ENCODE assay signal across 8 cellular contexts in genomic region chr7:25856056-25856780, GRCh38.
DNase-seq lines count a peak whose midpoint lies in the region; TF ChIP-seq lines count a peak whose summit lies in the region.

No MANE protein-coding gene starts in this region.

- H4K20me1 ChIP-seq in neural cell (ENCODE audit: insufficient read depth) = no peaks in the 10 kb centered on the region

- H3K79me2 ChIP-seq in neural cell (replicated peaks; ENCODE audit: insufficient read depth, low read length) = no peaks in the 10 kb centered on the region

- peaks cover 4% of the 10 kb centered on the region for H3F3A ChIP-seq in neural cell (ENCODE audit: insufficient read depth, low read length, poor library complexity, severe bottlenecking)

- no peak for TF ChIP-seq EP300 in neural cell (conservative IDR thresholded peaks at IDR 0.05; ENCODE audit: poor library complexity, severe bottlenecking)

- H3K36me3 ChIP-seq in neural cell (ENCODE audit: insufficient read depth, low read length) = no peaks in the 10 kb centered on the region

- DNase-seq in DMS53 treated with DMSO at 0.1 percent for 48 hours (lab: John Stamatoyannopoulos, UW; ENCODE audit: unreplicated experiment) (peak; percentile 90), NB4 (ENCODE audit: low read depth) (peak; percentile 74), astrocyte of the spinal cord (ENCODE audit: low read depth, low spot score) (peak; percentile 32), SKM-1 treated with dmso at 0.1 percent for 144 hours (lab: John Stamatoyannopoulos, UW; ENCODE audit: unreplicated experiment) (no peak), AML-193 (lab: John Stamatoyannopoulos, UW) (no peak), germinal center (ENCODE audit: low spot score) (no peak)
- no peak for DNase-seq in stimulated activated CD4-positive, alpha-beta T cell treated with anti-CD3 and anti-CD28 coated beads, Interleukin-2, amount 100 ng/mL, for 24 hours

- in situ Hi-C loops in astrocyte of the spinal cord (cut with HindIII; ENCODE audit: low sequenced_read_pairs) = no loop called here

- no peak for TF ChIP-seq POLR2A in NB4 (IDR thresholded peaks at IDR 0.05; ENCODE audit: extremely low read depth, insufficient read length)

- peaks cover 87% of the 10 kb centered on the region for H3K27me3 ChIP-seq in neural cell (ENCODE audit: insufficient read depth, low read depth, low read length)

- H2AFZ ChIP-seq in neural cell (ENCODE audit: low read depth, low read length) = no peak overlapping the region

- H3K9me2 ChIP-seq in neural cell (ENCODE audit: insufficient read depth, low read length) = no peaks in the 10 kb centered on the region

- H3K27ac ChIP-seq in neural cell (ENCODE audit: low read length) = no peak overlapping the region

- H3K4me2 ChIP-seq in neural cell (ENCODE audit: low read length) = peak overlapping the region; percentile 27

- peak overlapping the region; percentile 42 for H3K9ac ChIP-seq in neural cell (ENCODE audit: low read length)

- H3K9me3 ChIP-seq in neural cell (ENCODE audit: low read length) = no peaks in the 10 kb centered on the region

- no peak for TF ChIP-seq CTCF in NB4 (IDR thresholded peaks at IDR 0.05; ENCODE audit: low read depth, low read length)
- no peak for TF ChIP-seq CTCF in astrocyte of the spinal cord (IDR thresholded peaks at IDR 0.05; ENCODE audit: low read depth, low read length)
- no peak for TF ChIP-seq CTCF in neural cell (IDR thresholded peaks at IDR 0.05; ENCODE audit: poor library complexity, severe bottlenecking)

- TF ChIP-seq RAD21 in neural cell (conservative IDR thresholded peaks at IDR 0.05) = no peak

- peak overlapping the region; percentile 90 for H3K4me3 ChIP-seq in NB4 (ENCODE audit: low read depth, low read length)
- H3K4me3 ChIP-seq in astrocyte of the spinal cord (ENCODE audit: low read depth, low read length) = peak overlapping the region; percentile 55
- peak overlapping the region; percentile 62 for H3K4me3 ChIP-seq in neural cell (ENCODE audit: low read length)

TF ChIP-seq in neural cell, 6 proteins besides CTCF, POLR2A, EP300 and RAD21:
- TF ChIP-seq SMC3 (conservative IDR thresholded peaks at IDR 0.05; ENCODE audit: poor library complexity) (no peak), POLR2AphosphoS5 (IDR thresholded peaks at IDR 0.05) (peak; percentile 51), EZH2 (IDR thresholded peaks at IDR 0.05; ENCODE audit: borderline replicate concordance, insufficient read depth, low read length, poor library complexity, severe bottlenecking) (no peak)
- TF ChIP-seq, protein P1, sequence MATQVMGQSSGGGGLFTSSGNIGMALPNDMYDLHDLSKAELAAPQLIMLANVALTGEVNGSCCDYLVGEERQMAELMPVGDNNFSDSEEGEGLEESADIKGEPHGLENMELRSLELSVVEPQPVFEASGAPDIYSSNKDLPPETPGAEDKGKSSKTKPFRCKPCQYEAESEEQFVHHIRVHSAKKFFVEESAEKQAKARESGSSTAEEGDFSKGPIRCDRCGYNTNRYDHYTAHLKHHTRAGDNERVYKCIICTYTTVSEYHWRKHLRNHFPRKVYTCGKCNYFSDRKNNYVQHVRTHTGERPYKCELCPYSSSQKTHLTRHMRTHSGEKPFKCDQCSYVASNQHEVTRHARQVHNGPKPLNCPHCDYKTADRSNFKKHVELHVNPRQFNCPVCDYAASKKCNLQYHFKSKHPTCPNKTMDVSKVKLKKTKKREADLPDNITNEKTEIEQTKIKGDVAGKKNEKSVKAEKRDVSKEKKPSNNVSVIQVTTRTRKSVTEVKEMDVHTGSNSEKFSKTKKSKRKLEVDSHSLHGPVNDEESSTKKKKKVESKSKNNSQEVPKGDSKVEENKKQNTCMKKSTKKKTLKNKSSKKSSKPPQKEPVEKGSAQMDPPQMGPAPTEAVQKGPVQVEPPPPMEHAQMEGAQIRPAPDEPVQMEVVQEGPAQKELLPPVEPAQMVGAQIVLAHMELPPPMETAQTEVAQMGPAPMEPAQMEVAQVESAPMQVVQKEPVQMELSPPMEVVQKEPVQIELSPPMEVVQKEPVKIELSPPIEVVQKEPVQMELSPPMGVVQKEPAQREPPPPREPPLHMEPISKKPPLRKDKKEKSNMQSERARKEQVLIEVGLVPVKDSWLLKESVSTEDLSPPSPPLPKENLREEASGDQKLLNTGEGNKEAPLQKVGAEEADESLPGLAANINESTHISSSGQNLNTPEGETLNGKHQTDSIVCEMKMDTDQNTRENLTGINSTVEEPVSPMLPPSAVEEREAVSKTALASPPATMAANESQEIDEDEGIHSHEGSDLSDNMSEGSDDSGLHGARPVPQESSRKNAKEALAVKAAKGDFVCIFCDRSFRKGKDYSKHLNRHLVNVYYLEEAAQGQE (IDR thresholded peaks at IDR 0.05; ENCODE audit: borderline replicate concordance) = no peak

Comparison
In these comparisons a context has a peak if more than half of its experiments do, and no peak if none do; other contexts are left out.
1. DNase-seq: peak in DMS53 treated with DMSO at 0.1 percent for 48 hours (single experiment), NB4 (single experiment) and astrocyte of the spinal cord (single experiment); none in SKM-1 treated with dmso at 0.1 percent for 144 hours (single experiment), AML-193 (0 of 2), germinal center (single experiment) and stimulated activated CD4-positive, alpha-beta T cell treated with anti-CD3 and anti-CD28 coated beads, Interleukin-2, amount 100 ng/mL, for 24 hours (0 of 2).
2. Peak in every context shown above with its lines, with median percentiles within 50 percentile points of each other: H3K4me3 ChIP-seq.